ENCODE assay signal across 11 cellular contexts in the genomic region with DNA sequence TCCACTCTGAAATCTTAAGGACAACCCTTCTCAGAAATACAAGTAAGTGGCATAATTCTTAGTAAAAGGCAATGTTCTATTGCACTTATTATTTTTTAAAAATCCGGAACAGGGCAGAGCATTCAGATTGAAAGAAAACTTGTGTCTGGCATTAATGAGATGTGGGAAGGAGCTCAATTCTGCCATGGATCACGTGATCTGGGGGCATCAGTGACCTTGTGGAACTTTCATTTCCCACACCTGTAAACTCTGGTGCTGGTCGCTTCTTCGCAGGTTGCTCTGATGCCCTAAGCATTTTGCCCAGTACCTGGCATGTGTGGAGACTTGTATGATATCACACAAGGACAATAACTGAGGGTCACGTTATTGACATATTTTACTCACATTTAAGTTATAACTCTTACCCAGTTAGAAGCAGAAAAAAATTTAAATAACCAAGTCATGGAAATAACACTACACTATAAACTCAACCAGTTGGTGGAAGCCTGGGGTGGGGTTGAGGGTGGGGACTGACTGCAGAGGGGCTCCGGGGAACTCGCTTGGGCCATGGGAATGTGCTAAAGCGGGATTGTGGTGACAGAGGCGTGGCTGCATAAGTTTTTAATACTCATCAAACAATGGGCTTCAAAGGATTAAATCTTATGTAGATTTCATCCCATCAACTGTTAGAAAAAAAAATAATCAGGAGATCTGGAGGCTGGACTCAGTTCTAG. TPM values are rescaled to one million over a fixed set of nuclear protein-coding genes. Genes with fewer than 3 reads are reported as not detected.
A peak's percentile ranks its signal among the peaks of the same experiment; 100 is the strongest.
DNase-seq lines count a peak whose midpoint lies in the region; ATAC-seq and TF ChIP-seq lines count a peak whose summit lies in the region.
"Had no signal": no experiment of that assay in that cellular context is flagged by ENCODE, and none has a peak within 500 bp of the region (broad histone marks: within the 10 kb centered on the region; RNA-seq: fewer than 3 reads in every experiment).

No MANE protein-coding gene starts in this region.

- no peak for TF ChIP-seq POLR2A in esophagus muscularis mucosa (IDR thresholded peaks at IDR 0.05; ENCODE audit: low read depth)

- peaks cover 9% of the 10 kb centered on the region for H3K36me3 ChIP-seq in SK-N-MC (ENCODE audit: insufficient read depth, low read length)
- H3K36me3 ChIP-seq in esophagus muscularis mucosa: peaks cover 0 to 42% (median 21%) of the 10 kb centered on the region in 4 donors
- H3K36me3 ChIP-seq in mucosa of descending colon (ENCODE audit: low read depth): no peaks in the 10 kb centered on the region
- H3K36me3 ChIP-seq: neutrophil had no signal

- peaks cover 10% of the 10 kb centered on the region for H3K36me3 Mint-ChIP-seq in activated CD4-positive, alpha-beta T cell treated with anti-CD3 and anti-CD28 coated beads for 36 hours (ENCODE audit: low read depth)

- intact Hi-C loops in activated CD4-positive, alpha-beta T cell treated with anti-CD3 and anti-CD28 coated beads for 36 hours (cut with DNase I, micrococcal nuclease): loop anchor here (5.0 kb wide), 2 partner anchors 35 to 345 kb away; a partner anchor contains a TSS
- intact Hi-C loops in esophagus muscularis mucosa (cut with DNase I) (no loop called here), mucosa of descending colon (cut with DNase I, micrococcal nuclease) (no loop called here)

- no peak overlapping the region for H3K9ac ChIP-seq in SK-N-MC (ENCODE audit: insufficient read length)

- POLR2A ChIA-PET in activated CD4-positive, alpha-beta T cell treated with anti-CD3 and anti-CD28 coated beads for 36 hours (lab: Charles Lee): no interaction called here

- peaks cover 51% of the 10 kb centered on the region for H3K4me1 Mint-ChIP-seq in activated CD4-positive, alpha-beta T cell treated with anti-CD3 and anti-CD28 coated beads for 36 hours

- ATAC-seq in activated CD4-positive, alpha-beta T cell treated with anti-CD3 and anti-CD28 coated beads for 36 hours: no peak
- no peak for ATAC-seq in mucosa of descending colon
- ATAC-seq: A549 had no signal

- no peak for DNase-seq in activated CD4-positive, alpha-beta T cell treated with anti-CD3 and anti-CD28 coated beads for 36 hours
- DNase-seq in activated CD4-positive, alpha-beta T cell treated with anti-CD3 and anti-CD28 coated beads for 1 hour: no peak
- DNase-seq in SK-N-MC (ENCODE audit: low read depth, low spot score): no peak
- DNase-seq in esophagus muscularis mucosa (ENCODE audit: extremely low spot score): peak; percentile 26
- DNase-seq in superior temporal gyrus (ENCODE audit: extremely low spot score): peak; percentile 20
- DNase-seq in H4 (ENCODE audit: low spot score): no peak
- DNase-seq in mucosa of descending colon: no peak
- no peak for DNase-seq in NCI-H1417 (lab: John Stamatoyannopoulos, UW)

- peaks cover 4 to 21% (median 9%) of the 10 kb centered on the region in 4 donors for H3K4me1 ChIP-seq in esophagus muscularis mucosa
- H3K4me1 ChIP-seq in mucosa of descending colon (ENCODE audit: low read depth): peaks cover 6% of the 10 kb centered on the region
- H3K4me1 ChIP-seq: A549 had no signal

- H3K27ac Mint-ChIP-seq in activated CD4-positive, alpha-beta T cell treated with anti-CD3 and anti-CD28 coated beads for 36 hours: peak overlapping the region; percentile 99

- CTCF ChIA-PET in activated CD4-positive, alpha-beta T cell treated with anti-CD3 and anti-CD28 coated beads for 36 hours (lab: Charles Lee): interaction anchor here (1.2 to 2.8 kb wide), 7 partner anchors 11 to 215 kb away, joined by 3 to 12 read pairs (median 6); a partner anchor contains a TSS

- no peaks in the 10 kb centered on the region for H3K27me3 Mint-ChIP-seq in activated CD4-positive, alpha-beta T cell treated with anti-CD3 and anti-CD28 coated beads for 36 hours

- 91% methylated on average over 9 of the region's 9 CpGs for WGBS in esophagus muscularis mucosa

- peak overlapping the region; percentile 71 for H3K4me3 Mint-ChIP-seq in activated CD4-positive, alpha-beta T cell treated with anti-CD3 and anti-CD28 coated beads for 36 hours

- H3K9me3 ChIP-seq in SK-N-MC (ENCODE audit: low read depth, low read length) (no peaks in the 10 kb centered on the region), esophagus muscularis mucosa (no peaks in the 10 kb centered on the region), mucosa of descending colon (no peaks in the 10 kb centered on the region)
- H3K9me3 ChIP-seq: A549, neutrophil, testis had no signal

- H3K27me3 ChIP-seq in esophagus muscularis mucosa: no peaks in the 10 kb centered on the region
- H3K27me3 ChIP-seq: neutrophil, testis had no signal

- H3K4me3 ChIP-seq in SK-N-MC (peak overlapping the region; percentile 27; the same call in 1 of the 2 replicates), esophagus muscularis mucosa (no peak overlapping the region), mucosa of descending colon (no peak overlapping the region)
- H3K4me3 ChIP-seq: A549, testis had no signal

- H3K27ac ChIP-seq in SK-N-MC (peak overlapping the region; percentile 43), esophagus muscularis mucosa (replicated peaks in 1 of 4) (peak overlapping the region in 3 of 4 donors; percentile 27 to 65 (median 30))
- H3K27ac ChIP-seq: A549 had no signal

- no peak for TF ChIP-seq EP300 in esophagus muscularis mucosa (IDR thresholded peaks at IDR 0.05)

- TF ChIP-seq CTCF in esophagus muscularis mucosa (IDR thresholded peaks at IDR 0.05) (no peak), mucosa of descending colon (IDR thresholded peaks at IDR 0.05) (no peak)

- H3K9me3 Mint-ChIP-seq in activated CD4-positive, alpha-beta T cell treated with anti-CD3 and anti-CD28 coated beads for 36 hours (ENCODE audit: low read depth): peaks cover 8% of the 10 kb centered on the region

RNA-seq across cellular contexts. Expression of a gene that starts 36.6 kb away (rescaled TPM):
- total RNA-seq in activated CD4-positive, alpha-beta T cell treated with anti-CD3 and anti-CD28 coated beads for 36 hours: 1 to 10 TPM; 6.2 to 7.3 TPM
- 10 to 100 TPM; 11.3 to 21.6 (median 19.4) TPM for total RNA-seq in esophagus muscularis mucosa
- total RNA-seq in H4 (2014; rRNA removed; shearing (Covaris generic)): 17.7 TPM in 2 replicates
- 10 to 100 TPM in 1 of 3 donors, 1 to 10 TPM in 2; 5.0 to 19.0 (median 5.4) TPM for total RNA-seq in mucosa of descending colon

Comparison
In these comparisons a context has a peak if more than half of its experiments do, and no peak if none do; other contexts are left out.
1. DNase-seq: peak in esophagus muscularis mucosa (single experiment) and superior temporal gyrus (single experiment); none in activated CD4-positive, alpha-beta T cell treated with anti-CD3 and anti-CD28 coated beads for 36 hours (single experiment), activated CD4-positive, alpha-beta T cell treated with anti-CD3 and anti-CD28 coated beads for 1 hour (single experiment), SK-N-MC (single experiment), H4 (single experiment), mucosa of descending colon (0 of 3) and NCI-H1417 (0 of 3).
2. intact Hi-C loops: an anchor here in activated CD4-positive, alpha-beta T cell treated with anti-CD3 and anti-CD28 coated beads for 36 hours (5.0 kb wide); none called in esophagus muscularis mucosa and mucosa of descending colon.